In the genomic region with DNA sequence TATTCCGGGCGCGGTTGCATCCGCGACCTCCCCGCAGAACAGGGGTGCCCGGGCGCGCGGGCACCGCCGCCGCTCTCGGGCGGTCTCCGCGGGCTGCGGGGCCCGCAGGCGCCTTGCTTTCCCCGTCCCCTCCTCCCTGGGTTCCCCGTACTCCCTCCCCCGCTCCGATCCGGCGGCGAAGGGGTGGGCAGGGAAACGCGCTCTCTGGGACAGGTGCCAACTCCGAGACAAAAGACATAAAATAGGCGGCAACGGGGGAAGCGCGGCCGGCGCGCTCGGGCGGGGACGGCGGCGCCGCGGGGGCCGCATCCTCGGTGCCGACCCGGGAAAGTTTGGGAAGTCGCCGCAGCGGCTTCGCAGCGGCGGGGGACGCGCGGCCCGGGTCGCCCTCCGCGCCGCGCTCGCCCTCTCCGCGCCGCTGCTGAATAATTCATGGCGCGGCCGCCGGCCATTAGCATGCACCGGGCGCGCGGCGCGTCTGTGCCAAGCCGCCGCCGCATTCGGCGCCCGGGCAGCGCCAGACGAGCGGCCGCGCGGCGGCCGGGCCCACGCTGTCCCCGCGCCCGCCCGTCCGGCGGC, we compare ENCODE assay signal across 1 cellular context.
A peak's percentile ranks its signal among the peaks of the same experiment; 100 is the strongest.
TF ChIP-seq lines count a peak whose summit lies in the region.

No MANE protein-coding gene starts in this region.

TF ChIP-seq in SK-N-SH, 30 proteins besides CTCF, POLR2A, EP300 and RAD21 (continued from another document):
- no peak for TF ChIP-seq FOSL2 (IDR thresholded peaks at IDR 0.05; ENCODE audit: borderline replicate concordance, low read depth)
- TF ChIP-seq YY1 (IDR thresholded peaks at IDR 0.05; ENCODE audit: low read depth): no peak
- TF ChIP-seq ELF1 (IDR thresholded peaks at IDR 0.05): no peak
- TF ChIP-seq SMC3 (IDR thresholded peaks at IDR 0.05; ENCODE audit: low read depth, low read length): peak; percentile 3; the same call in 1 of the 2 replicates
- TF ChIP-seq TCF12 (IDR thresholded peaks at IDR 0.05): peak; percentile 50; the same call in 1 of the 2 replicates
- peak; percentile 81 for TF ChIP-seq REST (IDR thresholded peaks at IDR 0.05; ENCODE audit: low read depth, low read length)
- no peak for TF ChIP-seq GATA2 (CRISPR knock-in tag; IDR thresholded peaks at IDR 0.05)
- TF ChIP-seq RXRA (IDR thresholded peaks at IDR 0.05; ENCODE audit: borderline replicate concordance, low read depth): no peak
- no peak for TF ChIP-seq GABPA (IDR thresholded peaks at IDR 0.05; ENCODE audit: low read depth)
- TF ChIP-seq POLR2AphosphoS5 (IDR thresholded peaks at IDR 0.05; ENCODE audit: low read depth, low read length): peak; percentile 88
- TF ChIP-seq MXI1 (IDR thresholded peaks at IDR 0.05; ENCODE audit: low read depth, low read length): peak; percentile 44; the same call in 1 of the 2 replicates
- no peak; the same call in 1 of the 2 replicates for TF ChIP-seq RCOR1 (IDR thresholded peaks at IDR 0.05; ENCODE audit: low read length)
- TF ChIP-seq RFX5 (IDR thresholded peaks at IDR 0.05; ENCODE audit: low read length): no peak
- no peak for TF ChIP-seq EZH2phosphoT487 (IDR thresholded peaks at IDR 0.05; ENCODE audit: borderline replicate concordance, low read depth)
- no peak for TF ChIP-seq FOXM1 (IDR thresholded peaks at IDR 0.05; ENCODE audit: low read depth)
- TF ChIP-seq ZBTB33 (IDR thresholded peaks at IDR 0.05; ENCODE audit: borderline replicate concordance, low read depth): no peak
- peak; percentile 95 for TF ChIP-seq TAF1 (IDR thresholded peaks at IDR 0.05; ENCODE audit: borderline replicate concordance, low read depth, low read length)
- peak; percentile 91; the same call in 1 of the 2 replicates for TF ChIP-seq SIN3A (IDR thresholded peaks at IDR 0.05; ENCODE audit: borderline replicate concordance, low read depth, low read length)
